In the genomic region with DNA sequence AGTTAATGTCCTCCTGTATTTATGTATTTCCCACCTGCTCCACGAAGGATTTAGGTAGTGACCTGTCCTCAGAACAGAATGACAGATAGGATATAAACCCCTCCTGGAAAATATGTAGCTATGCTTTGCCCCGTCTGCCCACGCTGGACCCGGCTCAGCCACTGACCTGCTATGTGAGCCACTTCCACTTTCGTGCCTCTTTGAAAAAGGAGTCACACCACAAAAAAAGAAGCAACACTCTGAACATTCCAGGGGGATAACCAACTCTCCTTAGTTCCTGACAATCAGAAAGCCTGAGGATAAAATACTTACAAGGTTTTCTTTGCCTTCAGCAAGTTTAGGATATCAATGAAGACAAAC, we compare ENCODE assay signal across 8 cellular contexts. TPM values are rescaled to one million over a fixed set of nuclear protein-coding genes. Genes with fewer than 3 reads are reported as not detected.
DNase-seq lines count a peak whose midpoint lies in the region; ATAC-seq and TF ChIP-seq lines count a peak whose summit lies in the region.

No MANE protein-coding gene starts in this region.

- no peak for ATAC-seq in activated T-cell treated with anti-CD3 and anti-CD28 coated beads, Interleukin-2, amount 50 U/mL, for 72 hours (replicated peaks in 1 of 2)

- H3K27ac Mint-ChIP-seq in activated T-cell treated with anti-CD3 and anti-CD28 coated beads, Interleukin-2, amount 50 U/mL, for 72 hours, result no peak overlapping the region
- peak overlapping the region; percentile 95 for H3K27ac Mint-ChIP-seq in MCF 10A (ENCODE audit: low read depth, unreplicated experiment)
- peak overlapping the region; percentile 91 for H3K27ac Mint-ChIP-seq in mesothelial cell of epicardium
- no peak overlapping the region for H3K27ac Mint-ChIP-seq in endothelial cell (ENCODE audit: unreplicated experiment)

- POLR2A ChIA-PET in MCF 10A (lab: Yijun Ruan, JAX), result interaction anchor here (0.6 to 4.0 kb wide), 21 partner anchors 9 to 1371 kb away, joined by 3 to 62 read pairs (median 9); partner anchors contain the start of genes ACSL1, CDKN2AIP, CENPU and SLC25A4

- CTCF ChIA-PET in MCF 10A (lab: Yijun Ruan, JAX), result interaction anchor here (0.6 to 1.8 kb wide), 4 partner anchors 22 to 759 kb away, joined by 3 to 7 read pairs (median 4); no protein-coding TSS in a partner anchor

- H3K9me3 ChIP-seq in transverse colon, result no peaks in the 10 kb centered on the region

- DNase-seq in activated T-cell treated with anti-CD3 and anti-CD28 coated beads, Interleukin-2, amount 50 U/mL, for 72 hours, result no peak
- DNase-seq in activated T-cell treated with anti-CD3 and anti-CD28 coated beads, Interleukin-2, amount 50 U/mL, for 1 hour, result no peak
- DNase-seq in MCF 10A (ENCODE audit: unreplicated experiment) (no peak), mesothelial cell of epicardium (ENCODE audit: low spot score in 2 of 2, unreplicated experiment in 2 of 2) (no peak), transverse colon (no peak), ACHN (no peak), endothelial cell (ENCODE audit: low spot score) (no peak), GM20000 (ENCODE audit: low spot score) (no peak)

- H3K27me3 Mint-ChIP-seq in activated T-cell treated with anti-CD3 and anti-CD28 coated beads, Interleukin-2, amount 50 U/mL, for 72 hours (ENCODE audit: low read depth), result no peaks in the 10 kb centered on the region
- no peaks in the 10 kb centered on the region for H3K27me3 Mint-ChIP-seq in MCF 10A (ENCODE audit: insufficient read depth, unreplicated experiment)
- peaks cover 1% of the 10 kb centered on the region for H3K27me3 Mint-ChIP-seq in mesothelial cell of epicardium (ENCODE audit: low read depth)
- peaks cover 6% of the 10 kb centered on the region for H3K27me3 Mint-ChIP-seq in endothelial cell (ENCODE audit: unreplicated experiment)

- H3K27ac ChIP-seq in transverse colon, result peak overlapping the region; percentile 26 to 75 (median 62)

- no peaks in the 10 kb centered on the region for H3K36me3 Mint-ChIP-seq in activated T-cell treated with anti-CD3 and anti-CD28 coated beads, Interleukin-2, amount 50 U/mL, for 72 hours (ENCODE audit: insufficient read depth in 2 of 2)
- H3K36me3 Mint-ChIP-seq in MCF 10A (ENCODE audit: insufficient read depth, unreplicated experiment) (peaks cover 35% of the 10 kb centered on the region), mesothelial cell of epicardium (no peaks in the 10 kb centered on the region), endothelial cell (ENCODE audit: low read depth, unreplicated experiment) (no peaks in the 10 kb centered on the region)

- H3K36me3 ChIP-seq in transverse colon, result no peaks in the 10 kb centered on the region

- H3K9me3 Mint-ChIP-seq in activated T-cell treated with anti-CD3 and anti-CD28 coated beads, Interleukin-2, amount 50 U/mL, for 72 hours, result no peaks in the 10 kb centered on the region
- H3K9me3 Mint-ChIP-seq in MCF 10A (ENCODE audit: unreplicated experiment), result no peaks in the 10 kb centered on the region
- H3K9me3 Mint-ChIP-seq in mesothelial cell of epicardium, result no peaks in the 10 kb centered on the region
- no peaks in the 10 kb centered on the region for H3K9me3 Mint-ChIP-seq in endothelial cell (ENCODE audit: unreplicated experiment)

- intact Hi-C loops in MCF 10A (cut with micrococcal nuclease) (loop anchor here (10.0 kb wide), 1 partner anchor 170 kb away; the partner anchor contains the start of genes CASP3 and PRIMPOL), transverse colon (cut with DNase I; ENCODE audit: low total_unique reads) (loop anchor here (10.0 kb wide), 1 partner anchor 50 kb away; no protein-coding TSS in a partner anchor)

- no peak for TF ChIP-seq EP300 in transverse colon (IDR thresholded peaks at IDR 0.05; ENCODE audit: low read depth)

- H3K4me1 Mint-ChIP-seq in activated T-cell treated with anti-CD3 and anti-CD28 coated beads, Interleukin-2, amount 50 U/mL, for 72 hours (ENCODE audit: low read depth), result peaks cover 62% of the 10 kb centered on the region
- H3K4me1 Mint-ChIP-seq in MCF 10A (ENCODE audit: insufficient read depth, unreplicated experiment) (peaks cover 81% of the 10 kb centered on the region), mesothelial cell of epicardium (peaks cover 41% of the 10 kb centered on the region), endothelial cell (ENCODE audit: unreplicated experiment) (peaks cover 6% of the 10 kb centered on the region)

- H3K4me1 ChIP-seq in transverse colon, result peaks cover 12 to 26% (median 15%) of the 10 kb centered on the region in 4 donors

- in situ Hi-C loops in transverse colon (cut with MboI; ENCODE audit: low pct_ligation_motif_present in 1 of 4, low pct_unique_long_range_greater_than_20kb in 1 of 4, low sequenced_read_pairs in 3 of 4), result no loop called here
- in situ Hi-C loops in ACHN (cut with HindIII; ENCODE audit: low pct_ligation_motif_present, low pct_unique_long_range_greater_than_20kb, low sequenced_read_pairs), result no loop called here

- TF ChIP-seq CTCF in MCF 10A (IDR thresholded peaks at IDR 0.05; ENCODE audit: unreplicated experiment) (no peak), mesothelial cell of epicardium (IDR thresholded peaks at IDR 0.05; ENCODE audit: unreplicated experiment) (no peak), transverse colon (IDR thresholded peaks at IDR 0.05) (no peak), endothelial cell (IDR thresholded peaks at IDR 0.05; ENCODE audit: unreplicated experiment) (no peak), GM20000 (IDR thresholded peaks at IDR 0.05; ENCODE audit: extremely low read depth, missing control alignments) (no peak)

- peak overlapping the region in 1 of 4 donors; percentile 3 for H3K4me3 ChIP-seq in transverse colon

- BruUV-seq in MCF 10A (replicated peaks; lab: Mats Ljungman, UMichigan), result TSS peak; percentile 50

- H3K27me3 ChIP-seq in transverse colon, result no peaks in the 10 kb centered on the region

- 17 to 31% methylated on average over 1 to 5 of the region's 5 CpGs for WGBS in transverse colon (ENCODE audit: low coverage in 1 of 2), 2 donors

- H3K4me3 Mint-ChIP-seq in activated T-cell treated with anti-CD3 and anti-CD28 coated beads, Interleukin-2, amount 50 U/mL, for 72 hours, result peak overlapping the region; percentile 5 to 17
- peak overlapping the region; percentile 87 for H3K4me3 Mint-ChIP-seq in MCF 10A (ENCODE audit: unreplicated experiment)
- peak overlapping the region; percentile 55 for H3K4me3 Mint-ChIP-seq in mesothelial cell of epicardium
- no peak overlapping the region for H3K4me3 Mint-ChIP-seq in endothelial cell (ENCODE audit: unreplicated experiment)

- TF ChIP-seq POLR2A in transverse colon (IDR thresholded peaks at IDR 0.05), result no peak

RNA-seq across cellular contexts. Expression of gene ACSL1, which starts 11.1 kb away (rescaled TPM):
- 10 to 100 TPM; 31.3 to 39.5 TPM for total RNA-seq in activated T-cell treated with anti-CD3 and anti-CD28 coated beads, Interleukin-2, amount 50 U/mL, for 72 hours
- total RNA-seq in MCF 10A (2022) (99.5 and 105 TPM in 2 replicates), mesothelial cell of epicardium (18.0 to 20.9 TPM (median 19.2 TPM) in 3 replicates), transverse colon (10 to 100 TPM; 20.6 to 50.0 (median 40.0) TPM), endothelial cell (ENCODE audit: unreplicated experiment) (4.3 TPM)

Comparison
In these comparisons a context has a peak if more than half of its experiments do, and no peak if none do; other contexts are left out.
1. H3K27ac Mint-ChIP-seq: peak in MCF 10A (single experiment) and mesothelial cell of epicardium (single experiment); none in activated T-cell treated with anti-CD3 and anti-CD28 coated beads, Interleukin-2, amount 50 U/mL, for 72 hours (single experiment) and endothelial cell (single experiment).